13 cellular contexts compared by ENCODE assay signal in the genomic region with DNA sequence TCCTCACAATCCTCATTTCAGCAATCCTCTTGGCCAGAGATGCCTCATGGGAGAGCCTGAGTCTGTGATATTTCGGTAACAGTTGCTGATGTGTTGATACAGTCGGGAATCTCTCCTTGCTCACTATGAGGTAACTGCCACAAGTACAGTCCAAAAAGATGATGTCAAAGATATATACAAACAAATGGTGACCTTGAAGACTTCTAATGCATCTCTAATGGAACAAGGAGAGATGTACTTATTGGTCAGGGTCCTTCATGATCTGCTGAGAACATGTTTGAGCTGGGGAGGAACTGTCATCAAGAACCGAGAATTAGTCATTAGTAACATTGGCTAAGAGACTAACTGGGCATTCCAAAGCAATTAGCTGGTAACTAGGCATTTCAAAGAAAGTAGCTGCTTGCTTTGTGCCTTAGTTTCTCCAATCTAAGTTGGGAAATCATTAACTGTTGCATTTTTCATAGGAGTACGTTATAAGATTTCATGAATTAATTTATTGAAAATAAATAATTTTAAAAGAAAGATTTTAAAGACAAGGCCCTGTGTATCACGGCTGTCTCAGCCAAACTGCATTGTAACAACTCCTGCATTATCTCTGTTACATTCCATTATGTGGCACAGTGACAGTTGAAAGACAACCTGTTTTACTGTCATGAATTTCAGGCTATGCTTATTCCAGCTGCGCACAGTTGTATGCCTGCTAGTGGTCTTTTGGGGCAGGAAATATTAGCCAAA. TPM values are rescaled to one million over a fixed set of nuclear protein-coding genes. Genes with fewer than 3 reads are reported as not detected.
DNase-seq lines count a peak whose midpoint lies in the region; ATAC-seq and TF ChIP-seq lines count a peak whose summit lies in the region.
"Had no signal": no experiment of that assay in that cellular context is flagged by ENCODE, and none has a peak within 500 bp of the region (broad histone marks: within the 10 kb centered on the region; RNA-seq: fewer than 3 reads in every experiment).

No MANE protein-coding gene starts in this region.

- H3K4me2 ChIP-seq in skeletal muscle satellite cell (ENCODE audit: low read length): peak overlapping the region; percentile 8

- in situ Hi-C loops in G401 (cut with HindIII; ENCODE audit: low sequenced_read_pairs): no loop called here

- WGBS in right cardiac atrium: 45% methylated on average over 6 of the region's 6 CpGs

- no peaks in the 10 kb centered on the region for H3K36me3 ChIP-seq in breast epithelium
- no peaks in the 10 kb centered on the region for H3K36me3 ChIP-seq in skeletal muscle satellite cell (ENCODE audit: insufficient read depth, low read length)
- H3K36me3 ChIP-seq: thyroid gland had no signal

- no peak overlapping the region for H3K4me3 Mint-ChIP-seq in activated CD4-positive, alpha-beta memory T cell treated with anti-CD3 and anti-CD28 coated beads, Interleukin-2, amount 10 ng/mL, durations not matched to agents 7 days and 5 days
- H3K4me3 Mint-ChIP-seq: CD4-positive, CD25-positive, alpha-beta regulatory T cell; dendritic cell treated with granulocyte-macrophage colony-stimulating factor and Interleukin-4, amounts not matched to agents 40 ng/mL and 50 ng/mL, for 4 days had no signal

- peak; percentile 87 to 89 for ATAC-seq in right cardiac atrium

- DNase-seq in G401 (ENCODE audit: low spot score): peak; percentile 17
- no peak for DNase-seq in breast epithelium (ENCODE audit: low spot score in 2 of 2)
- DNase-seq in right cardiac atrium: peak in 2 of 3 donors; percentile 18 to 47
- DNase-seq in activated CD4-positive, alpha-beta memory T cell treated with anti-CD3 and anti-CD28 coated beads, Interleukin-2, amount 10 ng/mL, durations not matched to agents 7 days and 5 days: no peak
- no peak for DNase-seq in activated gamma-delta T cell treated with Interleukin-2 at 50 U/mL for 16 hours
- DNase-seq in LoVo (ENCODE audit: low spot score): no peak
- DNase-seq in NCI-H2081 (lab: John Stamatoyannopoulos, UW): no peak
- DNase-seq: CD4-positive, CD25-positive, alpha-beta regulatory T cell; NCI-H2029 treated with DMSO at 0.1 percent for 48 hours; stimulated activated CD4-positive, alpha-beta T cell treated with anti-CD3 and anti-CD28 coated beads, Interleukin-4, amount 100 ng/mL, for 1 hour; thyroid gland had no signal

- peaks cover 3% of the 10 kb centered on the region for H3K27me3 Mint-ChIP-seq in activated CD4-positive, alpha-beta memory T cell treated with anti-CD3 and anti-CD28 coated beads, Interleukin-2, amount 10 ng/mL, durations not matched to agents 7 days and 5 days
- H3K27me3 Mint-ChIP-seq: dendritic cell treated with granulocyte-macrophage colony-stimulating factor and Interleukin-4, amounts not matched to agents 40 ng/mL and 50 ng/mL, for 4 days had no signal

- no peak overlapping the region for H3K27ac Mint-ChIP-seq in activated CD4-positive, alpha-beta memory T cell treated with anti-CD3 and anti-CD28 coated beads, Interleukin-2, amount 10 ng/mL, durations not matched to agents 7 days and 5 days
- H3K27ac Mint-ChIP-seq: CD4-positive, CD25-positive, alpha-beta regulatory T cell; dendritic cell treated with granulocyte-macrophage colony-stimulating factor and Interleukin-4, amounts not matched to agents 40 ng/mL and 50 ng/mL, for 4 days had no signal

- no peaks in the 10 kb centered on the region for H3K4me1 Mint-ChIP-seq in activated CD4-positive, alpha-beta memory T cell treated with anti-CD3 and anti-CD28 coated beads, Interleukin-2, amount 10 ng/mL, durations not matched to agents 7 days and 5 days
- H3K4me1 Mint-ChIP-seq: CD4-positive, CD25-positive, alpha-beta regulatory T cell had no signal

- H3K27me3 ChIP-seq in breast epithelium (no peaks in the 10 kb centered on the region), right cardiac atrium (ENCODE audit: control insufficient read depth, insufficient read depth) (no peaks in the 10 kb centered on the region), skeletal muscle satellite cell (ENCODE audit: control insufficient read depth, insufficient read depth, low read length) (no peaks in the 10 kb centered on the region)
- H3K27me3 ChIP-seq: thyroid gland had no signal

- POLR2A ChIA-PET in activated CD4-positive, alpha-beta memory T cell treated with anti-CD3 and anti-CD28 coated beads, Interleukin-2, amount 10 ng/mL, durations not matched to agents 7 days and 5 days (lab: Charles Lee): no interaction called here

- intact Hi-C loops in breast epithelium (cut with DNase I; ENCODE audit: low total_unique reads): no loop called here
- intact Hi-C loops in right cardiac atrium (cut with DNase I): loop anchor here in 1 of 4 donors (10.0 kb wide), 1 partner anchor 57 kb away; the partner anchor contains the start of gene FILIP1

- H3K27ac ChIP-seq in breast epithelium: peak overlapping the region; percentile 8 to 51
- H3K27ac ChIP-seq in right cardiac atrium (ENCODE audit: low read length): peak overlapping the region; percentile 74
- H3K27ac ChIP-seq: thyroid gland had no signal

- H3K36me3 Mint-ChIP-seq in activated CD4-positive, alpha-beta memory T cell treated with anti-CD3 and anti-CD28 coated beads, Interleukin-2, amount 10 ng/mL, durations not matched to agents 7 days and 5 days (ENCODE audit: low read depth): no peaks in the 10 kb centered on the region
- H3K36me3 Mint-ChIP-seq: CD4-positive, CD25-positive, alpha-beta regulatory T cell had no signal

- no peaks in the 10 kb centered on the region for H3K9me3 Mint-ChIP-seq in activated CD4-positive, alpha-beta memory T cell treated with anti-CD3 and anti-CD28 coated beads, Interleukin-2, amount 10 ng/mL, durations not matched to agents 7 days and 5 days
- H3K9me3 Mint-ChIP-seq: dendritic cell treated with granulocyte-macrophage colony-stimulating factor and Interleukin-4, amounts not matched to agents 40 ng/mL and 50 ng/mL, for 4 days had no signal

- TF ChIP-seq POLR2A in breast epithelium (IDR thresholded peaks at IDR 0.05): no peak

- CTCF ChIA-PET in activated CD4-positive, alpha-beta memory T cell treated with anti-CD3 and anti-CD28 coated beads, Interleukin-2, amount 10 ng/mL, durations not matched to agents 7 days and 5 days (lab: Charles Lee): no interaction called here

- H3K9me3 ChIP-seq in breast epithelium (no peaks in the 10 kb centered on the region), right cardiac atrium (ENCODE audit: control insufficient read depth, low read length) (no peaks in the 10 kb centered on the region), skeletal muscle satellite cell (replicated peaks; ENCODE audit: low read length) (no peaks in the 10 kb centered on the region)
- H3K9me3 ChIP-seq: thyroid gland had no signal

- H3K4me1 ChIP-seq in breast epithelium (no peaks in the 10 kb centered on the region), right cardiac atrium (ENCODE audit: control insufficient read depth, insufficient read depth, low read length) (peaks cover 5% of the 10 kb centered on the region), skeletal muscle satellite cell (ENCODE audit: control insufficient read depth, insufficient read depth, low read length) (peaks cover 16% of the 10 kb centered on the region)

- no peak overlapping the region for H3K9ac ChIP-seq in skeletal muscle satellite cell (ENCODE audit: low read depth, low read length)

- TF ChIP-seq CTCF in breast epithelium (IDR thresholded peaks at IDR 0.05): no peak

- H3K4me3 ChIP-seq in breast epithelium (no peak overlapping the region), right cardiac atrium (ENCODE audit: low read length) (no peak overlapping the region), skeletal muscle satellite cell (ENCODE audit: low read length) (no peak overlapping the region)
- H3K4me3 ChIP-seq: thyroid gland had no signal

RNA-seq across cellular contexts. Expression of gene FILIP1, which starts 56.0 kb away (rescaled TPM):
- not detected in 2 replicates for total RNA-seq in G401 (2014; rRNA removed; shearing (Covaris generic))
- total RNA-seq in breast epithelium (1 to 10 TPM; 2.9 to 4.3 (median 4.3) TPM), right cardiac atrium (100 to 1,000 TPM; 110 to 131 (median 118) TPM)
- polyA plus RNA-seq in right cardiac atrium: 39.1 TPM
- total RNA-seq in skeletal muscle satellite cell (2012; rRNA removed): under 0.01 and 0.44 TPM in 2 replicates
- total RNA-seq in activated CD4-positive, alpha-beta memory T cell treated with anti-CD3 and anti-CD28 coated beads, Interleukin-2, amount 10 ng/mL, durations not matched to agents 7 days and 5 days: not detected
- total RNA-seq: CD4-positive, CD25-positive, alpha-beta regulatory T cell had no signal

Comparison
In these comparisons a context has a peak if more than half of its experiments do, and no peak if none do; other contexts are left out.
1. DNase-seq: peak in G401 (single experiment) and right cardiac atrium (2 of 3); none in breast epithelium (0 of 2), activated CD4-positive, alpha-beta memory T cell treated with anti-CD3 and anti-CD28 coated beads, Interleukin-2, amount 10 ng/mL, durations not matched to agents 7 days and 5 days (single experiment), activated gamma-delta T cell treated with Interleukin-2 at 50 U/mL for 16 hours (single experiment), LoVo (single experiment) and NCI-H2081 (0 of 2).
2. RNA of gene FILIP1, which starts 56.0 kb away (total RNA-seq): 110 to 131 TPM in right cardiac atrium; 2.9 to 4.3 TPM in breast epithelium, not detected in G401 and not detected in activated CD4-positive, alpha-beta memory T cell treated with anti-CD3 and anti-CD28 coated beads, Interleukin-2, amount 10 ng/mL, durations not matched to agents 7 days and 5 days; every median in the first group is over 10 times any median in the second.